In genomic region chr17:18259621-18260331, GRCh38 we compare ENCODE assay signal across 8 cellular contexts. TPM values are rescaled to one million over a fixed set of nuclear protein-coding genes. Genes with fewer than 3 reads are reported as not detected.
A peak's percentile ranks its signal among the peaks of the same experiment; 100 is the strongest.
DNase-seq lines count a peak whose midpoint lies in the region; ATAC-seq, FAIRE-seq and TF ChIP-seq lines count a peak whose summit lies in the region.

No MANE protein-coding gene starts in this region.

- no peak for FAIRE-seq in small intestine (lab: Jason Lieb, UNC)

- peak overlapping the region; percentile 20 for H3K4me3 ChIP-seq in iPS-11a (ENCODE audit: low read depth, low read length)
- peak overlapping the region; percentile 58 to 95 (median 84) for H3K4me3 ChIP-seq in subcutaneous abdominal adipose tissue (ENCODE audit: low read depth in 1 of 5, low read length in 5 of 5)
- H3K4me3 ChIP-seq in small intestine (ENCODE audit: low read depth in 1 of 2, low read length in 2 of 2) = peak overlapping the region in 1 of 2 donors; percentile 75

- peaks cover 5 to 56% (median 52%) of the 10 kb centered on the region in 5 donors for H3K4me1 ChIP-seq in subcutaneous abdominal adipose tissue (ENCODE audit: control insufficient read depth in 5 of 5, insufficient read depth in 5 of 5, low read length in 5 of 5)
- peaks cover 7 to 15% of the 10 kb centered on the region in 2 donors for H3K4me1 ChIP-seq in small intestine (ENCODE audit: control insufficient read depth in 2 of 2, insufficient read depth in 1 of 2, low read depth in 1 of 2, low read length in 1 of 2)

- ATAC-seq in WTC11 = no peak
- no peak for ATAC-seq in HG02798 (IDR thresholded peaks at IDR 0.05; ENCODE audit: poor library complexity, unreplicated experiment)

- WGBS in small intestine, 3 donors = 53 to 66% (median 58%) methylated on average over 22 of the region's 22 CpGs

- DNase-seq in activated naive CD4-positive, alpha-beta T cell treated with anti-CD3 and anti-CD28 coated beads, Interleukin-2, amount 50 U/mL, for 16 hours = no peak
- DNase-seq in WTC11 (ENCODE audit: low spot score) (no peak), small intestine (no peak), COLO668 (lab: John Stamatoyannopoulos, UW; ENCODE audit: unreplicated experiment) (no peak)

- peak overlapping the region; percentile 93 for H3K27ac ChIP-seq in subcutaneous abdominal adipose tissue (ENCODE audit: low read depth, low read length)
- peak overlapping the region in 1 of 2 donors; percentile 94 for H3K27ac ChIP-seq in small intestine (ENCODE audit: low read depth in 1 of 2, low read length in 1 of 2)

- H3K9ac ChIP-seq in subcutaneous abdominal adipose tissue (ENCODE audit: low read length in 5 of 5) = peak overlapping the region in 1 of 5 donors; percentile 90

- H3K27ac Mint-ChIP-seq in activated naive CD4-positive, alpha-beta T cell treated with anti-CD3 and anti-CD28 coated beads, Interleukin-2, amount 50 U/mL, for 24 hours = peak overlapping the region; percentile 55
- H3K27ac Mint-ChIP-seq in WTC11 = peak overlapping the region; percentile 93

- H3K36me3 ChIP-seq in subcutaneous abdominal adipose tissue (ENCODE audit: control insufficient read depth in 5 of 5, insufficient read depth in 5 of 5, low read length in 5 of 5) (peaks cover 0 to 41% (median 38%) of the 10 kb centered on the region in 5 donors), small intestine (ENCODE audit: control insufficient read depth in 2 of 2, insufficient read depth in 2 of 2, low read length in 2 of 2) (peaks cover 0 to 4% of the 10 kb centered on the region in 2 donors)

- H3K4me3 Mint-ChIP-seq in activated naive CD4-positive, alpha-beta T cell treated with anti-CD3 and anti-CD28 coated beads, Interleukin-2, amount 50 U/mL, for 24 hours = peak overlapping the region; percentile 84
- H3K4me3 Mint-ChIP-seq in WTC11 = peak overlapping the region; percentile 77

- CTCF ChIA-PET in WTC11 (lab: Charles Lee) = interaction anchor here (0.6 to 1.5 kb wide), 5 partner anchors 11 to 42 kb away, joined by 3 to 5 read pairs (median 4); no protein-coding TSS in a partner anchor

- no peaks in the 10 kb centered on the region for H3K9me3 Mint-ChIP-seq in activated naive CD4-positive, alpha-beta T cell treated with anti-CD3 and anti-CD28 coated beads, Interleukin-2, amount 50 U/mL, for 24 hours
- H3K9me3 Mint-ChIP-seq in WTC11 = no peaks in the 10 kb centered on the region

- no peaks in the 10 kb centered on the region for H3K27me3 Mint-ChIP-seq in activated naive CD4-positive, alpha-beta T cell treated with anti-CD3 and anti-CD28 coated beads, Interleukin-2, amount 50 U/mL, for 24 hours
- no peaks in the 10 kb centered on the region for H3K27me3 Mint-ChIP-seq in WTC11 (ENCODE audit: low read depth)

- peaks cover 36% of the 10 kb centered on the region for H3K4me1 Mint-ChIP-seq in activated naive CD4-positive, alpha-beta T cell treated with anti-CD3 and anti-CD28 coated beads, Interleukin-2, amount 50 U/mL, for 24 hours
- H3K4me1 Mint-ChIP-seq in WTC11 = peaks cover 29% of the 10 kb centered on the region

- TF ChIP-seq CTCF in WTC11 (IDR thresholded peaks at IDR 0.05) = no peak

- POLR2A ChIA-PET in WTC11 (lab: Charles Lee) = interaction anchor here (0.8 to 1.9 kb wide), 5 partner anchors 12 to 76 kb away, joined by 3 to 11 read pairs (median 4); partner anchors contain the start of gene ALKBH5

- H3K36me3 Mint-ChIP-seq in activated naive CD4-positive, alpha-beta T cell treated with anti-CD3 and anti-CD28 coated beads, Interleukin-2, amount 50 U/mL, for 24 hours = no peaks in the 10 kb centered on the region
- H3K36me3 Mint-ChIP-seq in WTC11 = peaks cover 18% of the 10 kb centered on the region; the same call in 1 of the 2 replicates

- H3K9me3 ChIP-seq in subcutaneous abdominal adipose tissue (ENCODE audit: control insufficient read depth in 5 of 5, low read length in 5 of 5) (no peaks in the 10 kb centered on the region), small intestine (ENCODE audit: control insufficient read depth, low read depth) (no peaks in the 10 kb centered on the region)

- H3K27me3 ChIP-seq in subcutaneous abdominal adipose tissue (ENCODE audit: control insufficient read depth in 5 of 5, insufficient read depth in 4 of 5, low read length in 5 of 5) (no peaks in the 10 kb centered on the region), small intestine (ENCODE audit: control insufficient read depth in 2 of 2, insufficient read depth in 2 of 2, low read length in 2 of 2) (no peaks in the 10 kb centered on the region)

TF ChIP-seq in WTC11, 78 proteins besides CTCF, POLR2A, EP300 and RAD21:
- TF ChIP-seq GTF2I (CRISPR knock-in tag; conservative IDR thresholded peaks at IDR 0.05) = peak; percentile 77
- no peak for TF ChIP-seq EMX1 (CRISPR knock-in tag; IDR thresholded peaks at IDR 0.05)
- no peak for TF ChIP-seq ZNF671 (CRISPR knock-in tag; IDR thresholded peaks at IDR 0.05)
- TF ChIP-seq E2F1 (CRISPR knock-in tag; IDR thresholded peaks at IDR 0.05) = no peak
- TF ChIP-seq CREM (CRISPR knock-in tag; IDR thresholded peaks at IDR 0.05) = no peak
- TF ChIP-seq, protein P1, sequence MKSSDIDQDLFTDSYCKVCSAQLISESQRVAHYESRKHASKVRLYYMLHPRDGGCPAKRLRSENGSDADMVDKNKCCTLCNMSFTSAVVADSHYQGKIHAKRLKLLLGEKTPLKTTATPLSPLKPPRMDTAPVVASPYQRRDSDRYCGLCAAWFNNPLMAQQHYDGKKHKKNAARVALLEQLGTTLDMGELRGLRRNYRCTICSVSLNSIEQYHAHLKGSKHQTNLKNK (CRISPR knock-in tag; IDR thresholded peaks at IDR 0.05) = no peak
- TF ChIP-seq JAZF1 (CRISPR knock-in tag; IDR thresholded peaks at IDR 0.05) = no peak
- no peak for TF ChIP-seq MYBL2 (CRISPR knock-in tag; IDR thresholded peaks at IDR 0.05)

RNA-seq across cellular contexts. Expression of gene MIEF2, which starts 0.7 kb away (rescaled TPM):
- 15.7 to 18.8 TPM (median 17.9 TPM) in 3 replicates for total RNA-seq in WTC11 (2021)
- polyA plus RNA-seq in small intestine = 1 to 10 TPM; 4.9 to 8.4 (median 5.7) TPM

RNA-seq across cellular contexts. Expression of gene FLII, which starts 1.2 kb away (rescaled TPM):
- total RNA-seq in WTC11 (2021) = 298 to 313 TPM (median 309 TPM) in 3 replicates
- polyA plus RNA-seq in small intestine = 100 to 1,000 TPM; 152 to 360 (median 266) TPM

RNA-seq across cellular contexts. Expression of gene LLGL1, which starts 34.3 kb away (rescaled TPM):
- 76.0 to 87.8 TPM (median 78.6 TPM) in 3 replicates for total RNA-seq in WTC11 (2021)
- 1 to 10 TPM; 2.5 to 9.4 (median 3.0) TPM for polyA plus RNA-seq in small intestine

RNA-seq across cellular contexts. Expression of gene TOP3A, which starts 55.0 kb away (rescaled TPM):
- total RNA-seq in WTC11 (2021) = 54.9 to 56.1 TPM (median 56.0 TPM) in 3 replicates
- 10 to 100 TPM in 2 of 3 donors, 1 to 10 TPM in 1; 8.1 to 17.0 (median 14.1) TPM for polyA plus RNA-seq in small intestine

RNA-seq across cellular contexts. Expression of gene SMCR8, which starts 55.3 kb away (rescaled TPM):
- 17.8 to 19.1 TPM (median 18.0 TPM) in 3 replicates for total RNA-seq in WTC11 (2021)
- polyA plus RNA-seq in small intestine = 1 to 10 TPM; 3.4 to 9.1 (median 4.1) TPM
